Comparison of ENCODE assay signal across 1 cellular context in genomic region chr3:150248865-150249360, GRCh38.
TF ChIP-seq lines count a peak whose summit lies in the region.

No MANE protein-coding gene starts in this region.

TF ChIP-seq in GM23338, 12 proteins besides CTCF, POLR2A, EP300 and RAD21 (continued from another document):
- TF ChIP-seq, protein P1, sequence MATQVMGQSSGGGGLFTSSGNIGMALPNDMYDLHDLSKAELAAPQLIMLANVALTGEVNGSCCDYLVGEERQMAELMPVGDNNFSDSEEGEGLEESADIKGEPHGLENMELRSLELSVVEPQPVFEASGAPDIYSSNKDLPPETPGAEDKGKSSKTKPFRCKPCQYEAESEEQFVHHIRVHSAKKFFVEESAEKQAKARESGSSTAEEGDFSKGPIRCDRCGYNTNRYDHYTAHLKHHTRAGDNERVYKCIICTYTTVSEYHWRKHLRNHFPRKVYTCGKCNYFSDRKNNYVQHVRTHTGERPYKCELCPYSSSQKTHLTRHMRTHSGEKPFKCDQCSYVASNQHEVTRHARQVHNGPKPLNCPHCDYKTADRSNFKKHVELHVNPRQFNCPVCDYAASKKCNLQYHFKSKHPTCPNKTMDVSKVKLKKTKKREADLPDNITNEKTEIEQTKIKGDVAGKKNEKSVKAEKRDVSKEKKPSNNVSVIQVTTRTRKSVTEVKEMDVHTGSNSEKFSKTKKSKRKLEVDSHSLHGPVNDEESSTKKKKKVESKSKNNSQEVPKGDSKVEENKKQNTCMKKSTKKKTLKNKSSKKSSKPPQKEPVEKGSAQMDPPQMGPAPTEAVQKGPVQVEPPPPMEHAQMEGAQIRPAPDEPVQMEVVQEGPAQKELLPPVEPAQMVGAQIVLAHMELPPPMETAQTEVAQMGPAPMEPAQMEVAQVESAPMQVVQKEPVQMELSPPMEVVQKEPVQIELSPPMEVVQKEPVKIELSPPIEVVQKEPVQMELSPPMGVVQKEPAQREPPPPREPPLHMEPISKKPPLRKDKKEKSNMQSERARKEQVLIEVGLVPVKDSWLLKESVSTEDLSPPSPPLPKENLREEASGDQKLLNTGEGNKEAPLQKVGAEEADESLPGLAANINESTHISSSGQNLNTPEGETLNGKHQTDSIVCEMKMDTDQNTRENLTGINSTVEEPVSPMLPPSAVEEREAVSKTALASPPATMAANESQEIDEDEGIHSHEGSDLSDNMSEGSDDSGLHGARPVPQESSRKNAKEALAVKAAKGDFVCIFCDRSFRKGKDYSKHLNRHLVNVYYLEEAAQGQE (IDR thresholded peaks at IDR 0.05; ENCODE audit: unreplicated experiment), result no peak
- TF ChIP-seq, protein P2, sequence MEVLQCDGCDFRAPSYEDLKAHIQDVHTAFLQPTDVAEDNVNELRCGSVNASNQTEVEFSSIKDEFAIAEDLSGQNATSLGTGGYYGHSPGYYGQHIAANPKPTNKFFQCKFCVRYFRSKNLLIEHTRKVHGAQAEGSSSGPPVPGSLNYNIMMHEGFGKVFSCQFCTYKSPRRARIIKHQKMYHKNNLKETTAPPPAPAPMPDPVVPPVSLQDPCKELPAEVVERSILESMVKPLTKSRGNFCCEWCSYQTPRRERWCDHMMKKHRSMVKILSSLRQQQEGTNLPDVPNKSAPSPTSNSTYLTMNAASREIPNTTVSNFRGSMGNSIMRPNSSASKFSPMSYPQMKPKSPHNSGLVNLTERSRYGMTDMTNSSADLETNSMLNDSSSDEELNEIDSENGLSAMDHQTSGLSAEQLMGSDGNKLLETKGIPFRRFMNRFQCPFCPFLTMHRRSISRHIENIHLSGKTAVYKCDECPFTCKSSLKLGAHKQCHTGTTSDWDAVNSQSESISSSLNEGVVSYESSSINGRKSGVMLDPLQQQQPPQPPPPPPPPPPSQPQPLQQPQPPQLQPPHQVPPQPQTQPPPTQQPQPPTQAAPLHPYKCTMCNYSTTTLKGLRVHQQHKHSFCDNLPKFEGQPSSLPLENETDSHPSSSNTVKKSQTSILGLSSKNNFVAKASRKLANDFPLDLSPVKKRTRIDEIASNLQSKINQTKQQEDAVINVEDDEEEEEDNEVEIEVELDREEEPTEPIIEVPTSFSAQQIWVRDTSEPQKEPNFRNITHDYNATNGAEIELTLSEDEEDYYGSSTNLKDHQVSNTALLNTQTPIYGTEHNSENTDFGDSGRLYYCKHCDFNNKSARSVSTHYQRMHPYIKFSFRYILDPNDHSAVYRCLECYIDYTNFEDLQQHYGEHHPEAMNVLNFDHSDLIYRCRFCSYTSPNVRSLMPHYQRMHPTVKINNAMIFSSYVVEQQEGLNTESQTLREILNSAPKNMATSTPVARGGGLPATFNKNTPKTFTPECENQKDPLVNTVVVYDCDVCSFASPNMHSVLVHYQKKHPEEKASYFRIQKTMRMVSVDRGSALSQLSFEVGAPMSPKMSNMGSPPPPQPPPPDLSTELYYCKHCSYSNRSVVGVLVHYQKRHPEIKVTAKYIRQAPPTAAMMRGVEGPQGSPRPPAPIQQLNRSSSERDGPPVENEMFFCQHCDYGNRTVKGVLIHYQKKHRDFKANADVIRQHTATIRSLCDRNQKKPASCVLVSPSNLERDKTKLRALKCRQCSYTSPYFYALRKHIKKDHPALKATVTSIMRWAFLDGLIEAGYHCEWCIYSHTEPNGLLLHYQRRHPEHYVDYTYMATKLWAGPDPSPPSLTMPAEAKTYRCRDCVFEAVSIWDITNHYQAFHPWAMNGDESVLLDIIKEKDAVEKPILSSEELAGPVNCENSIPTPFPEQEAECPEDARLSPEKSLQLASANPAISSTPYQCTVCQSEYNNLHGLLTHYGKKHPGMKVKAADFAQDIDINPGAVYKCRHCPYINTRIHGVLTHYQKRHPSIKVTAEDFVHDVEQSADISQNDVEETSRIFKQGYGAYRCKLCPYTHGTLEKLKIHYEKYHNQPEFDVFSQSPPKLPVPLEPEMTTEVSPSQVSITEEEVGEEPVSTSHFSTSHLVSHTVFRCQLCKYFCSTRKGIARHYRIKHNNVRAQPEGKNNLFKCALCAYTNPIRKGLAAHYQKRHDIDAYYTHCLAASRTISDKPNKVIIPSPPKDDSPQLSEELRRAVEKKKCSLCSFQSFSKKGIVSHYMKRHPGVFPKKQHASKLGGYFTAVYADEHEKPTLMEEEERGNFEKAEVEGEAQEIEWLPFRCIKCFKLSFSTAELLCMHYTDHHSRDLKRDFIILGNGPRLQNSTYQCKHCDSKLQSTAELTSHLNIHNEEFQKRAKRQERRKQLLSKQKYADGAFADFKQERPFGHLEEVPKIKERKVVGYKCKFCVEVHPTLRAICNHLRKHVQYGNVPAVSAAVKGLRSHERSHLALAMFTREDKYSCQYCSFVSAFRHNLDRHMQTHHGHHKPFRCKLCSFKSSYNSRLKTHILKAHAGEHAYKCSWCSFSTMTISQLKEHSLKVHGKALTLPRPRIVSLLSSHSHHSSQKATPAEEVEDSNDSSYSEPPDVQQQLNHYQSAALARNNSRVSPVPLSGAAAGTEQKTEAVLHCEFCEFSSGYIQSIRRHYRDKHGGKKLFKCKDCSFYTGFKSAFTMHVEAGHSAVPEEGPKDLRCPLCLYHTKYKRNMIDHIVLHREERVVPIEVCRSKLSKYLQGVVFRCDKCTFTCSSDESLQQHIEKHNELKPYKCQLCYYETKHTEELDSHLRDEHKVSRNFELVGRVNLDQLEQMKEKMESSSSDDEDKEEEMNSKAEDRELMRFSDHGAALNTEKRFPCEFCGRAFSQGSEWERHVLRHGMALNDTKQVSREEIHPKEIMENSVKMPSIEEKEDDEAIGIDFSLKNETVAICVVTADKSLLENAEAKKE (CRISPR knock-in tag; IDR thresholded peaks at IDR 0.05), result no peak
- TF ChIP-seq STAT1 (IDR thresholded peaks at IDR 0.05; ENCODE audit: unreplicated experiment) (no peak), ZNF331 (CRISPR knock-in tag; IDR thresholded peaks at IDR 0.05; ENCODE audit: low read depth) (no peak), NANOG (IDR thresholded peaks at IDR 0.05; ENCODE audit: borderline replicate concordance) (no peak), CREB1 (CRISPR knock-in tag; IDR thresholded peaks at IDR 0.05; ENCODE audit: low read depth) (no peak), POLR2AphosphoS5 (IDR thresholded peaks at IDR 0.05; ENCODE audit: low read depth) (no peak), JUNB (IDR thresholded peaks at IDR 0.05; ENCODE audit: unreplicated experiment) (no peak)
